In the genomic region with DNA sequence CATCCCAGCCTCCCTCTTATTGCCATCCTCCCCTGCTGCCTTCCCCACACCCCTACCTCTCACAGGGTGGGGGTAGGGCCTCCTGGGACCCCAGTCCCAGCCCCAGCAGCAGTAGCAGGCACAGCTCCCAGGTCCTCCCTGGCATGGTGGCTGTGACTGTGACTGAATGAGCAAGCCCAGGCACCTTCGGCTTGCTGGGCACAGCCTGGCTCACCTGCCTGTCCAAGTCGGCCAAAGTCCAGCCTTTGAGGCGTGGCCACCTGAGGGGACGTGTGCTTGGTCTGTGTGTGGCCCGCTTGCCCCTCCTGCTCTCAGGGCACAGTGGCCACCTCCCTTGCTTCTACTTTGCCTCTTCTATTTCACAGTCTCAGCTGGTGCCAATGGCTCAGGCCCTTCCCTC, we compare ENCODE assay signal across 1 cellular context.
TF ChIP-seq lines count a peak whose summit lies in the region.

A gene with protein sequence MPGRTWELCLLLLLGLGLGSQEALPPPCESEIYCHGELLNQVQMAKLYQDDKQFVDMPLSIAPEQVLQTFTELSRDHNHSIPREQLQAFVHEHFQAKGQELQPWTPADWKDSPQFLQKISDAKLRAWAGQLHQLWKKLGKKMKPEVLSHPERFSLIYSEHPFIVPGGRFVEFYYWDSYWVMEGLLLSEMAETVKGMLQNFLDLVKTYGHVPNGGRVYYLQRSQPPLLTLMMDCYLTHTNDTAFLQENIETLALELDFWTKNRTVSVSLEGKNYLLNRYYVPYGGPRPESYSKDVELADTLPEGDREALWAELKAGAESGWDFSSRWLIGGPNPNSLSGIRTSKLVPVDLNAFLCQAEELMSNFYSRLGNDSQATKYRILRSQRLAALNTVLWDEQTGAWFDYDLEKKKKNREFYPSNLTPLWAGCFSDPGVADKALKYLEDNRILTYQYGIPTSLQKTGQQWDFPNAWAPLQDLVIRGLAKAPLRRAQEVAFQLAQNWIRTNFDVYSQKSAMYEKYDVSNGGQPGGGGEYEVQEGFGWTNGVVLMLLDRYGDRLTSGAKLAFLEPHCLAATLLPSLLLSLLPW (minus strand): TSS at position 168 of the 400 bp plus-strand sequence. CDS start 23 bp downstream, at position 145.

TF ChIP-seq in HepG2, 621 proteins besides CTCF, POLR2A, EP300 and RAD21 (continued from another document and continues in another):
- TF ChIP-seq, protein P1, sequence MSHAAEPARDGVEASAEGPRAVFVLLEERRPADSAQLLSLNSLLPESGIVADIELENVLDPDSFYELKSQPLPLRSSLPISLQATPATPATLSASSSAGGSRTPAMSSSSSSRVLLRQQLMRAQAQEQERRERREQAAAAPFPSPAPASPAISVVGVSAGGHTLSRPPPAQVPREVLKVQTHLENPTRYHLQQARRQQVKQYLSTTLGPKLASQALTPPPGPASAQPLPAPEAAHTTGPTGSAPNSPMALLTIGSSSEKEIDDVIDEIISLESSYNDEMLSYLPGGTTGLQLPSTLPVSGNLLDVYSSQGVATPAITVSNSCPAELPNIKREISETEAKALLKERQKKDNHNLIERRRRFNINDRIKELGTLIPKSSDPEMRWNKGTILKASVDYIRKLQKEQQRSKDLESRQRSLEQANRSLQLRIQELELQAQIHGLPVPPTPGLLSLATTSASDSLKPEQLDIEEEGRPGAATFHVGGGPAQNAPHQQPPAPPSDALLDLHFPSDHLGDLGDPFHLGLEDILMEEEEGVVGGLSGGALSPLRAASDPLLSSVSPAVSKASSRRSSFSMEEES (CRISPR knock-in tag; IDR thresholded peaks at IDR 0.05) = peak; percentile 51; the same call in 1 of the 2 replicates
- TF ChIP-seq GATAD2A (CRISPR knock-in tag; IDR thresholded peaks at IDR 0.05) = peak; percentile 49; the same call in 1 of the 2 replicates
- TF ChIP-seq POLR2AphosphoS5 (IDR thresholded peaks at IDR 0.05; ENCODE audit: low read depth, low read length) = peak; percentile 58
- 0 out of 2 replicates have a peak, but pooled peaks have one; percentile 22 for TF ChIP-seq GABPB1 (CRISPR knock-in tag; IDR thresholded peaks at IDR 0.05)
- no peak for TF ChIP-seq ZSCAN31 (CRISPR knock-in tag; IDR thresholded peaks at IDR 0.05; ENCODE audit: low read depth)
- no peak for TF ChIP-seq ZNF879 (CRISPR knock-in tag; IDR thresholded peaks at IDR 0.05)
- TF ChIP-seq SKI (IDR thresholded peaks at IDR 0.05; ENCODE audit: partially characterized antibody) = no peak
- TF ChIP-seq ZBTB1 (CRISPR knock-in tag; IDR thresholded peaks at IDR 0.05; ENCODE audit: borderline replicate concordance) = no peak
- no peak for TF ChIP-seq SMARCC2 (IDR thresholded peaks at IDR 0.05)
- 0 out of 2 replicates have a peak, but pooled peaks have one; percentile 53 for TF ChIP-seq SP4 (CRISPR knock-in tag; IDR thresholded peaks at IDR 0.05)
- TF ChIP-seq HNRNPH1 (optimal IDR thresholded peaks at IDR 0.05; ENCODE audit: low read depth, low read length) = no peak
- TF ChIP-seq, protein P2, sequence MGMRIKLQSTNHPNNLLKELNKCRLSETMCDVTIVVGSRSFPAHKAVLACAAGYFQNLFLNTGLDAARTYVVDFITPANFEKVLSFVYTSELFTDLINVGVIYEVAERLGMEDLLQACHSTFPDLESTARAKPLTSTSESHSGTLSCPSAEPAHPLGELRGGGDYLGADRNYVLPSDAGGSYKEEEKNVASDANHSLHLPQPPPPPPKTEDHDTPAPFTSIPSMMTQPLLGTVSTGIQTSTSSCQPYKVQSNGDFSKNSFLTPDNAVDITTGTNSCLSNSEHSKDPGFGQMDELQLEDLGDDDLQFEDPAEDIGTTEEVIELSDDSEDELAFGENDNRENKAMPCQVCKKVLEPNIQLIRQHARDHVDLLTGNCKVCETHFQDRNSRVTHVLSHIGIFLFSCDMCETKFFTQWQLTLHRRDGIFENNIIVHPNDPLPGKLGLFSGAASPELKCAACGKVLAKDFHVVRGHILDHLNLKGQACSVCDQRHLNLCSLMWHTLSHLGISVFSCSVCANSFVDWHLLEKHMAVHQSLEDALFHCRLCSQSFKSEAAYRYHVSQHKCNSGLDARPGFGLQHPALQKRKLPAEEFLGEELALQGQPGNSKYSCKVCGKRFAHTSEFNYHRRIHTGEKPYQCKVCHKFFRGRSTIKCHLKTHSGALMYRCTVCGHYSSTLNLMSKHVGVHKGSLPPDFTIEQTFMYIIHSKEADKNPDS (CRISPR knock-in tag; IDR thresholded peaks at IDR 0.05) = 0 out of 2 replicates have a peak, but pooled peaks have one; percentile 69
- TF ChIP-seq ZNF644 (CRISPR knock-in tag; IDR thresholded peaks at IDR 0.05; ENCODE audit: low read depth) = peak; percentile 62; the same call in 1 of the 2 replicates
- TF ChIP-seq, protein P3, sequence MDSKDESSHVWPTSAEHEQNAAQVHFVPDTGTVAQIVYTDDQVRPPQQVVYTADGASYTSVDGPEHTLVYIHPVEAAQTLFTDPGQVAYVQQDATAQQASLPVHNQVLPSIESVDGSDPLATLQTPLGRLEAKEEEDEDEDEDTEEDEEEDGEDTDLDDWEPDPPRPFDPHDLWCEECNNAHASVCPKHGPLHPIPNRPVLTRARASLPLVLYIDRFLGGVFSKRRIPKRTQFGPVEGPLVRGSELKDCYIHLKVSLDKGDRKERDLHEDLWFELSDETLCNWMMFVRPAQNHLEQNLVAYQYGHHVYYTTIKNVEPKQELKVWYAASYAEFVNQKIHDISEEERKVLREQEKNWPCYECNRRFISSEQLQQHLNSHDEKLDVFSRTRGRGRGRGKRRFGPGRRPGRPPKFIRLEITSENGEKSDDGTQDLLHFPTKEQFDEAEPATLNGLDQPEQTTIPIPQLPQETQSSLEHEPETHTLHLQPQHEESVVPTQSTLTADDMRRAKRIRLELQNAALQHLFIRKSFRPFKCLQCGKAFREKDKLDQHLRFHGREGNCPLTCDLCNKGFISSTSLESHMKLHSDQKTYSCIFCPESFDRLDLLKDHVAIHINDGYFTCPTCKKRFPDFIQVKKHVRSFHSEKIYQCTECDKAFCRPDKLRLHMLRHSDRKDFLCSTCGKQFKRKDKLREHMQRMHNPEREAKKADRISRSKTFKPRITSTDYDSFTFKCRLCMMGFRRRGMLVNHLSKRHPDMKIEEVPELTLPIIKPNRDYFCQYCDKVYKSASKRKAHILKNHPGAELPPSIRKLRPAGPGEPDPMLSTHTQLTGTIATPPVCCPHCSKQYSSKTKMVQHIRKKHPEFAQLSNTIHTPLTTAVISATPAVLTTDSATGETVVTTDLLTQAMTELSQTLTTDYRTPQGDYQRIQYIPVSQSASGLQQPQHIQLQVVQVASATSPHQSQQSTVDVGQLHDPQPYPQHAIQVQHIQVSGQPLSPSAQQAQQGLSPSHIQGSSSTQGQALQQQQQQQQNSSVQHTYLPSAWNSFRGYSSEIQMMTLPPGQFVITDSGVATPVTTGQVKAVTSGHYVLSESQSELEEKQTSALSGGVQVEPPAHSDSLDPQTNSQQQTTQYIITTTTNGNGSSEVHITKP (CRISPR knock-in tag; IDR thresholded peaks at IDR 0.05; ENCODE audit: low read depth) = peak; percentile 51; the same call in 1 of the 2 replicates
- TF ChIP-seq, protein P4, sequence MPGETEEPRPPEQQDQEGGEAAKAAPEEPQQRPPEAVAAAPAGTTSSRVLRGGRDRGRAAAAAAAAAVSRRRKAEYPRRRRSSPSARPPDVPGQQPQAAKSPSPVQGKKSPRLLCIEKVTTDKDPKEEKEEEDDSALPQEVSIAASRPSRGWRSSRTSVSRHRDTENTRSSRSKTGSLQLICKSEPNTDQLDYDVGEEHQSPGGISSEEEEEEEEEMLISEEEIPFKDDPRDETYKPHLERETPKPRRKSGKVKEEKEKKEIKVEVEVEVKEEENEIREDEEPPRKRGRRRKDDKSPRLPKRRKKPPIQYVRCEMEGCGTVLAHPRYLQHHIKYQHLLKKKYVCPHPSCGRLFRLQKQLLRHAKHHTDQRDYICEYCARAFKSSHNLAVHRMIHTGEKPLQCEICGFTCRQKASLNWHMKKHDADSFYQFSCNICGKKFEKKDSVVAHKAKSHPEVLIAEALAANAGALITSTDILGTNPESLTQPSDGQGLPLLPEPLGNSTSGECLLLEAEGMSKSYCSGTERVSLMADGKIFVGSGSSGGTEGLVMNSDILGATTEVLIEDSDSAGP (CRISPR knock-in tag; IDR thresholded peaks at IDR 0.05; ENCODE audit: borderline replicate concordance) = peak; percentile 38; the same call in 1 of the 2 replicates
- no peak for TF ChIP-seq SP5 (CRISPR knock-in tag; IDR thresholded peaks at IDR 0.05; ENCODE audit: borderline replicate concordance, low read depth)
- TF ChIP-seq, protein P5, sequence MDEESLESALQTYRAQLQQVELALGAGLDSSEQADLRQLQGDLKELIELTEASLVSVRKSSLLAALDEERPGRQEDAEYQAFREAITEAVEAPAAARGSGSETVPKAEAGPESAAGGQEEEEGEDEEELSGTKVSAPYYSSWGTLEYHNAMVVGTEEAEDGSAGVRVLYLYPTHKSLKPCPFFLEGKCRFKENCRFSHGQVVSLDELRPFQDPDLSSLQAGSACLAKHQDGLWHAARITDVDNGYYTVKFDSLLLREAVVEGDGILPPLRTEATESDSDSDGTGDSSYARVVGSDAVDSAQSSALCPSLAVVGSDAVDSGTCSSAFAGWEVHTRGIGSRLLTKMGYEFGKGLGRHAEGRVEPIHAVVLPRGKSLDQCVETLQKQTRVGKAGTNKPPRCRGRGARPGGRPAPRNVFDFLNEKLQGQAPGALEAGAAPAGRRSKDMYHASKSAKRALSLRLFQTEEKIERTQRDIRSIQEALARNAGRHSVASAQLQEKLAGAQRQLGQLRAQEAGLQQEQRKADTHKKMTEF (CRISPR knock-in tag; IDR thresholded peaks at IDR 0.05) = 0 out of 2 replicates have a peak, but pooled peaks have one; percentile 18
- TF ChIP-seq, protein P6, sequence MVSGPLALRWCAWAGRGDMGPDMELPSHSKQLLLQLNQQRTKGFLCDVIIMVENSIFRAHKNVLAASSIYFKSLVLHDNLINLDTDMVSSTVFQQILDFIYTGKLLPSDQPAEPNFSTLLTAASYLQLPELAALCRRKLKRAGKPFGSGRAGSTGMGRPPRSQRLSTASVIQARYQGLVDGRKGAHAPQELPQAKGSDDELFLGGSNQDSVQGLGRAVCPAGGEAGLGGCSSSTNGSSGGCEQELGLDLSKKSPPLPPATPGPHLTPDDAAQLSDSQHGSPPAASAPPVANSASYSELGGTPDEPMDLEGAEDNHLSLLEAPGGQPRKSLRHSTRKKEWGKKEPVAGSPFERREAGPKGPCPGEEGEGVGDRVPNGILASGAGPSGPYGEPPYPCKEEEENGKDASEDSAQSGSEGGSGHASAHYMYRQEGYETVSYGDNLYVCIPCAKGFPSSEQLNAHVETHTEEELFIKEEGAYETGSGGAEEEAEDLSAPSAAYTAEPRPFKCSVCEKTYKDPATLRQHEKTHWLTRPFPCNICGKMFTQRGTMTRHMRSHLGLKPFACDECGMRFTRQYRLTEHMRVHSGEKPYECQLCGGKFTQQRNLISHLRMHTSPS (CRISPR knock-in tag; IDR thresholded peaks at IDR 0.05; ENCODE audit: low read depth) = peak; percentile 86
- TF ChIP-seq, protein P7, sequence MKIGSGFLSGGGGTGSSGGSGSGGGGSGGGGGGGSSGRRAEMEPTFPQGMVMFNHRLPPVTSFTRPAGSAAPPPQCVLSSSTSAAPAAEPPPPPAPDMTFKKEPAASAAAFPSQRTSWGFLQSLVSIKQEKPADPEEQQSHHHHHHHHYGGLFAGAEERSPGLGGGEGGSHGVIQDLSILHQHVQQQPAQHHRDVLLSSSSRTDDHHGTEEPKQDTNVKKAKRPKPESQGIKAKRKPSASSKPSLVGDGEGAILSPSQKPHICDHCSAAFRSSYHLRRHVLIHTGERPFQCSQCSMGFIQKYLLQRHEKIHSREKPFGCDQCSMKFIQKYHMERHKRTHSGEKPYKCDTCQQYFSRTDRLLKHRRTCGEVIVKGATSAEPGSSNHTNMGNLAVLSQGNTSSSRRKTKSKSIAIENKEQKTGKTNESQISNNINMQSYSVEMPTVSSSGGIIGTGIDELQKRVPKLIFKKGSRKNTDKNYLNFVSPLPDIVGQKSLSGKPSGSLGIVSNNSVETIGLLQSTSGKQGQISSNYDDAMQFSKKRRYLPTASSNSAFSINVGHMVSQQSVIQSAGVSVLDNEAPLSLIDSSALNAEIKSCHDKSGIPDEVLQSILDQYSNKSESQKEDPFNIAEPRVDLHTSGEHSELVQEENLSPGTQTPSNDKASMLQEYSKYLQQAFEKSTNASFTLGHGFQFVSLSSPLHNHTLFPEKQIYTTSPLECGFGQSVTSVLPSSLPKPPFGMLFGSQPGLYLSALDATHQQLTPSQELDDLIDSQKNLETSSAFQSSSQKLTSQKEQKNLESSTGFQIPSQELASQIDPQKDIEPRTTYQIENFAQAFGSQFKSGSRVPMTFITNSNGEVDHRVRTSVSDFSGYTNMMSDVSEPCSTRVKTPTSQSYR (CRISPR knock-in tag; IDR thresholded peaks at IDR 0.05; ENCODE audit: borderline replicate concordance) = 0 out of 2 replicates have a peak, but pooled peaks have one; percentile 21
- TF ChIP-seq, protein P8, sequence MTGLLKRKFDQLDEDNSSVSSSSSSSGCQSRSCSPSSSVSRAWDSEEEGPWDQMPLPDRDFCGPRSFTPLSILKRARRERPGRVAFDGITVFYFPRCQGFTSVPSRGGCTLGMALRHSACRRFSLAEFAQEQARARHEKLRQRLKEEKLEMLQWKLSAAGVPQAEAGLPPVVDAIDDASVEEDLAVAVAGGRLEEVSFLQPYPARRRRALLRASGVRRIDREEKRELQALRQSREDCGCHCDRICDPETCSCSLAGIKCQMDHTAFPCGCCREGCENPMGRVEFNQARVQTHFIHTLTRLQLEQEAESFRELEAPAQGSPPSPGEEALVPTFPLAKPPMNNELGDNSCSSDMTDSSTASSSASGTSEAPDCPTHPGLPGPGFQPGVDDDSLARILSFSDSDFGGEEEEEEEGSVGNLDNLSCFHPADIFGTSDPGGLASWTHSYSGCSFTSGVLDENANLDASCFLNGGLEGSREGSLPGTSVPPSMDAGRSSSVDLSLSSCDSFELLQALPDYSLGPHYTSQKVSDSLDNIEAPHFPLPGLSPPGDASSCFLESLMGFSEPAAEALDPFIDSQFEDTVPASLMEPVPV (CRISPR knock-in tag; IDR thresholded peaks at IDR 0.05) = no peak
- TF ChIP-seq, protein P9, sequence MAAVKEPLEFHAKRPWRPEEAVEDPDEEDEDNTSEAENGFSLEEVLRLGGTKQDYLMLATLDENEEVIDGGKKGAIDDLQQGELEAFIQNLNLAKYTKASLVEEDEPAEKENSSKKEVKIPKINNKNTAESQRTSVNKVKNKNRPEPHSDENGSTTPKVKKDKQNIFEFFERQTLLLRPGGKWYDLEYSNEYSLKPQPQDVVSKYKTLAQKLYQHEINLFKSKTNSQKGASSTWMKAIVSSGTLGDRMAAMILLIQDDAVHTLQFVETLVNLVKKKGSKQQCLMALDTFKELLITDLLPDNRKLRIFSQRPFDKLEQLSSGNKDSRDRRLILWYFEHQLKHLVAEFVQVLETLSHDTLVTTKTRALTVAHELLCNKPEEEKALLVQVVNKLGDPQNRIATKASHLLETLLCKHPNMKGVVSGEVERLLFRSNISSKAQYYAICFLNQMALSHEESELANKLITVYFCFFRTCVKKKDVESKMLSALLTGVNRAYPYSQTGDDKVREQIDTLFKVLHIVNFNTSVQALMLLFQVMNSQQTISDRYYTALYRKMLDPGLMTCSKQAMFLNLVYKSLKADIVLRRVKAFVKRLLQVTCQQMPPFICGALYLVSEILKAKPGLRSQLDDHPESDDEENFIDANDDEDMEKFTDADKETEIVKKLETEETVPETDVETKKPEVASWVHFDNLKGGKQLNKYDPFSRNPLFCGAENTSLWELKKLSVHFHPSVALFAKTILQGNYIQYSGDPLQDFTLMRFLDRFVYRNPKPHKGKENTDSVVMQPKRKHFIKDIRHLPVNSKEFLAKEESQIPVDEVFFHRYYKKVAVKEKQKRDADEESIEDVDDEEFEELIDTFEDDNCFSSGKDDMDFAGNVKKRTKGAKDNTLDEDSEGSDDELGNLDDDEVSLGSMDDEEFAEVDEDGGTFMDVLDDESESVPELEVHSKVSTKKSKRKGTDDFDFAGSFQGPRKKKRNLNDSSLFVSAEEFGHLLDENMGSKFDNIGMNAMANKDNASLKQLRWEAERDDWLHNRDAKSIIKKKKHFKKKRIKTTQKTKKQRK (IDR thresholded peaks at IDR 0.05; ENCODE audit: low read length) = no peak
- TF ChIP-seq, protein P10, sequence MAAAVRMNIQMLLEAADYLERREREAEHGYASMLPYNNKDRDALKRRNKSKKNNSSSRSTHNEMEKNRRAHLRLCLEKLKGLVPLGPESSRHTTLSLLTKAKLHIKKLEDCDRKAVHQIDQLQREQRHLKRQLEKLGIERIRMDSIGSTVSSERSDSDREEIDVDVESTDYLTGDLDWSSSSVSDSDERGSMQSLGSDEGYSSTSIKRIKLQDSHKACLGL (CRISPR knock-in tag; IDR thresholded peaks at IDR 0.05) = 0 out of 2 replicates have a peak, but pooled peaks have one; percentile 24
- TF ChIP-seq TEAD3 (CRISPR knock-in tag; optimal IDR thresholded peaks at IDR 0.05; ENCODE audit: borderline replicate concordance) = peak; percentile 43
